Comparison of ENCODE assay signal across 24 cellular contexts in the genomic region with DNA sequence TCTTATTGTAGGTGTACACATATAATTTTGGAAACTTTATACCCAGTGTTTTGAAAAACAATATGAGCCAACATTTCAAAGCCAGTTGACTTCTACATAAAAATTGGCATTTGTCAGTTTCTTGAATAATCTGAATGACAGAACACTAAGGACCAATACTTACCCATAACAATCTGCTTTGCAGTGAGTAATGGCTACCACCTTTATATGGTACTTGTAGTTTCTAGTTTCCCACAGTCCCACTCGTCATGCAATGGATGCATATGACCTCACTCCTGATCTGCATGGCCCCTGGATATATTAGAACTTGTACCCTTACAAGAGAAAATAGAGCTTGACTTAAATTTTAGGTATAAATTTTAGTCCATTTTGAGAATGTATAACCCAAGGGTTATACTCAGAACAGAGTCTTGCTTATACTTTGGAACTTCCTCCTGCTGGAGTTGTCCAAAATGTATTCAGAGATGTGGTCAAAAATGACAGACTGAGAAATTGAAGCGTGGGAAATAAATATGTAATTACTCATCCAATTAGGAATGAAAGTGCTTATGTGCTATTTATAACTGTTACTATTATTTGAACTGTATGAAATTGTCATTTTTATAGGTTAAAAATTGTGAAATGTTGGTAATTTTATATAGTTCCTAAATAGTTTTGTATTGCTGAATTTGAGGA. TPM values are rescaled to one million over a fixed set of nuclear protein-coding genes. Genes with fewer than 3 reads are reported as not detected.
DNase-seq lines count a peak whose midpoint lies in the region; ATAC-seq, FAIRE-seq and TF ChIP-seq lines count a peak whose summit lies in the region.
"Had no signal": no experiment of that assay in that cellular context is flagged by ENCODE, and none has a peak within 500 bp of the region (broad histone marks: within the 10 kb centered on the region; RNA-seq: fewer than 3 reads in every experiment).

No MANE protein-coding gene starts in this region.

- dilution Hi-C loops in endothelial cell of umbilical vein (cut with MboI; ENCODE audit: extremely low pct_ligation_motif_present, low sequenced_read_pairs) = no loop called here

- peaks cover 19% of the 10 kb centered on the region for H3K36me3 Mint-ChIP-seq in progenitor cell of endocrine pancreas (ENCODE audit: insufficient read depth)
- H3K36me3 Mint-ChIP-seq: stimulated activated effector memory CD8-positive, alpha-beta T cell treated with anti-CD3 and anti-CD28 coated beads, Interleukin-12 subunit alpha, Interleukin-12 subunit beta, amount 100 ng/mL, for 72 hours had no signal

- no peak overlapping the region for H3K9ac ChIP-seq in endothelial cell of umbilical vein (replicated peaks; ENCODE audit: extremely low read depth, insufficient read depth, low read length)

- H3K4me2 ChIP-seq in endothelial cell of umbilical vein (ENCODE audit: insufficient read depth, low read length) = peak overlapping the region; percentile 49

- ATAC-seq in aorta (ENCODE audit: low FRiP score) = no peak
- ATAC-seq: stimulated activated effector memory CD8-positive, alpha-beta T cell treated with anti-CD3 and anti-CD28 coated beads, Interleukin-12 subunit alpha, Interleukin-12 subunit beta, amount 100 ng/mL, for 72 hours had no signal

- H3K36me3 ChIP-seq in cardiac muscle cell (no peaks in the 10 kb centered on the region), endothelial cell of umbilical vein (ENCODE audit: control insufficient read depth in 2 of 2, extremely low read depth in 1 of 2, insufficient read depth in 2 of 2, low read length in 2 of 2) (no peaks in the 10 kb centered on the region), aorta (ENCODE audit: control insufficient read depth in 1 of 2, insufficient read depth in 2 of 2, low read length in 1 of 2) (no peaks in the 10 kb centered on the region)
- H3K36me3 ChIP-seq: left lung, WERI-Rb-1 had no signal

- peak overlapping the region; percentile 78 for H3K27ac Mint-ChIP-seq in progenitor cell of endocrine pancreas
- H3K27ac Mint-ChIP-seq: IgD-negative memory B cell; stimulated activated effector memory CD8-positive, alpha-beta T cell treated with anti-CD3 and anti-CD28 coated beads, Interleukin-12 subunit alpha, Interleukin-12 subunit beta, amount 100 ng/mL, for 72 hours; T-helper 1 cell treated with Interleukin-12 subunit alpha and Interleukin-12 subunit beta and Interleukin-4 antibody, amounts not matched to agents 30 μg/mL and 1 μg/mL, for 36 hours had no signal

- POLR2A ChIA-PET in endothelial cell of umbilical vein (lab: Charles Lee) = no interaction called here

- no peaks in the 10 kb centered on the region for H3K9me1 ChIP-seq in endothelial cell of umbilical vein (replicated peaks; ENCODE audit: control insufficient read depth, extremely low read depth, insufficient read depth, low read length)

- H3K4me3 ChIP-seq in cardiac muscle cell (no peak overlapping the region), endothelial cell of umbilical vein (replicated peaks in 1 of 3; ENCODE audit: insufficient read depth in 1 of 3, low read depth in 1 of 3, low read length in 3 of 3) (no peak overlapping the region), aorta (ENCODE audit: low read length in 2 of 2) (no peak overlapping the region)
- H3K4me3 ChIP-seq: A549, left lung, mucosa of descending colon, testis had no signal

- 67% methylated on average over 2 of the region's 2 CpGs for WGBS in aorta, 2 donors

- no peak for TF ChIP-seq CTCF in cardiac muscle cell (IDR thresholded peaks at IDR 0.05; ENCODE audit: low read depth, low read length)
- TF ChIP-seq CTCF in endothelial cell of umbilical vein (IDR thresholded peaks at IDR 0.05; ENCODE audit: extremely low read depth in 1 of 2, insufficient read depth in 1 of 2, low read depth in 1 of 2, low read length in 2 of 2) = no peak
- no peak for TF ChIP-seq CTCF in progenitor cell of endocrine pancreas (IDR thresholded peaks at IDR 0.05; ENCODE audit: unreplicated experiment)

- DNase-seq in cardiac muscle cell (ENCODE audit: low read depth in 1 of 2, low spot score in 1 of 2) (peak in 1 of 2 donors; percentile 32), cardiac septum (ENCODE audit: low spot score) (no peak), RPMI7951 (ENCODE audit: low read depth) (peak; percentile 28), endothelial cell of umbilical vein (ENCODE audit: low read depth, low spot score) (no peak), progenitor cell of endocrine pancreas (ENCODE audit: low spot score, unreplicated experiment) (no peak), aorta (no peak), SK-N-DZ (ENCODE audit: low spot score) (no peak)
- DNase-seq in activated CD4-positive, CD25-positive, alpha-beta regulatory T cell treated with anti-CD3 and anti-CD28 coated beads, Interleukin-2, amount 50 U/mL, for 72 hours = no peak
- DNase-seq: activated CD4-positive, alpha-beta T cell treated with anti-CD3 and anti-CD28 coated beads, Interleukin-2, amount 50 U/mL, for 4 hours; activated naive CD4-positive, alpha-beta T cell treated with Interleukin-2 at 50 U/mL for 16 hours; activated T-cell treated with anti-CD3 and anti-CD28 coated beads, Interleukin-2, amount 50 U/mL, for 1 hour; DMS 273 treated with DMSO at 0.1 percent for 48 hours; left lung; mucosa of descending colon; NCI-H1048; NCI-H2081 treated with DMSO at 0.1 percent for 48 hours; NCI-H510A; testis; WERI-Rb-1 had no signal

- H3K79me2 ChIP-seq in endothelial cell of umbilical vein (ENCODE audit: control insufficient read depth, insufficient read depth, low read length) = no peaks in the 10 kb centered on the region

- H3K4me1 ChIP-seq in cardiac muscle cell (ENCODE audit: low read depth) (peaks cover 56% of the 10 kb centered on the region), endothelial cell of umbilical vein (ENCODE audit: control insufficient read depth, extremely low read depth, insufficient read depth, low read length) (peaks cover 16% of the 10 kb centered on the region), aorta (ENCODE audit: control insufficient read depth in 1 of 2, insufficient read depth in 2 of 2, low read length in 2 of 2) (no peaks in the 10 kb centered on the region)
- H3K4me1 ChIP-seq: left lung, testis had no signal

- peak overlapping the region; percentile 1 for H3K4me3 Mint-ChIP-seq in progenitor cell of endocrine pancreas (ENCODE audit: low read depth)
- H3K4me3 Mint-ChIP-seq: IgD-negative memory B cell; stimulated activated effector memory CD8-positive, alpha-beta T cell treated with anti-CD3 and anti-CD28 coated beads, Interleukin-12 subunit alpha, Interleukin-12 subunit beta, amount 100 ng/mL, for 72 hours; T-helper 1 cell treated with Interleukin-12 subunit alpha and Interleukin-12 subunit beta and Interleukin-4 antibody, amounts not matched to agents 30 μg/mL and 1 μg/mL, for 36 hours had no signal

- CTCF ChIA-PET in endothelial cell of umbilical vein (lab: Charles Lee) = no interaction called here

- peaks cover 2% of the 10 kb centered on the region for H3K27me3 Mint-ChIP-seq in progenitor cell of endocrine pancreas
- H3K27me3 Mint-ChIP-seq: IgD-negative memory B cell had no signal

- no TSS peak for BruUV-seq in endothelial cell of umbilical vein (replicated peaks; lab: Mats Ljungman, UMichigan)

- peaks cover 5% of the 10 kb centered on the region for H4K20me1 ChIP-seq in endothelial cell of umbilical vein (replicated peaks; ENCODE audit: control insufficient read depth, extremely low read depth, insufficient read depth, low read length)

- H3K4me1 Mint-ChIP-seq in progenitor cell of endocrine pancreas (ENCODE audit: low read depth) = peaks cover 42% of the 10 kb centered on the region

- intact Hi-C loops in cardiac septum (cut with DNase I) = loop anchor here (5.0 kb wide), 1 partner anchor 306 kb away; no protein-coding TSS in a partner anchor
- intact Hi-C loops in endothelial cell of umbilical vein (cut with micrococcal nuclease) = loop anchor here (1.0 to 10.0 kb wide), 3 partner anchors 19 to 376 kb away; a partner anchor contains a TSS
- intact Hi-C loops in aorta (cut with DNase I) = no loop called here

- H3K27me3 ChIP-seq in cardiac muscle cell (no peaks in the 10 kb centered on the region), endothelial cell of umbilical vein (ENCODE audit: control insufficient read depth in 2 of 2, insufficient read depth in 2 of 2, low read length in 2 of 2) (peaks cover 15 to 31% of the 10 kb centered on the region in 2 experiments), aorta (ENCODE audit: control insufficient read depth in 1 of 2, insufficient read depth in 2 of 2, low read length in 1 of 2) (no peaks in the 10 kb centered on the region)
- H3K27me3 ChIP-seq: left lung, testis had no signal

- peak overlapping the region; percentile 51 for H3K27ac ChIP-seq in cardiac muscle cell
- no peak overlapping the region for H3K27ac ChIP-seq in endothelial cell of umbilical vein (ENCODE audit: insufficient read depth, low read depth, low read length)
- H3K27ac ChIP-seq in aorta (ENCODE audit: low read depth in 1 of 2, low read length in 2 of 2) = no peak overlapping the region
- H3K27ac ChIP-seq: HL-60, left lung, testis, WERI-Rb-1 had no signal

- FAIRE-seq in endothelial cell of umbilical vein (lab: Jason Lieb, UNC) = no peak
- FAIRE-seq: A549 had no signal

- no peak overlapping the region for H2AFZ ChIP-seq in endothelial cell of umbilical vein (ENCODE audit: low read depth, low read length)

- peaks cover 19% of the 10 kb centered on the region for H3K9me3 Mint-ChIP-seq in progenitor cell of endocrine pancreas (ENCODE audit: low read depth)

- TF ChIP-seq POLR2A in endothelial cell of umbilical vein (IDR thresholded peaks at IDR 0.05; ENCODE audit: low read depth, low read length) = no peak

- H3K9me3 ChIP-seq in cardiac muscle cell (ENCODE audit: low read depth) (no peaks in the 10 kb centered on the region), endothelial cell of umbilical vein (replicated peaks; ENCODE audit: control insufficient read depth, insufficient read depth, low read length) (no peaks in the 10 kb centered on the region), aorta (ENCODE audit: control insufficient read depth, low read length) (no peaks in the 10 kb centered on the region)
- H3K9me3 ChIP-seq: testis had no signal

RNA-seq across cellular contexts. Expression of a gene that starts 19.4 kb away (rescaled TPM):
- total RNA-seq in cardiac muscle cell = 9.7 and 10.1 TPM in 2 replicates
- polyA plus RNA-seq in cardiac muscle cell = 19.2 and 19.7 TPM in 2 replicates
- total RNA-seq in cardiac septum = 28.8 TPM
- total RNA-seq in RPMI7951 (2014; rRNA removed; shearing (Covaris generic)) = 20.8 and 30.9 TPM in 2 replicates
- total RNA-seq in endothelial cell of umbilical vein = 7.6 and 7.7 TPM in 2 replicates
- polyA plus RNA-seq in endothelial cell of umbilical vein = 0.94 and 1.3 TPM in 2 replicates
- 2.5 TPM in 2 replicates for polyA plus RNA-seq in endothelial cell of umbilical vein (2011; cell fraction: cytosol; rRNA removed)
- polyA plus RNA-seq in endothelial cell of umbilical vein (2011; cell fraction: nucleus; rRNA removed) = 1.8 and 2.6 TPM in 2 replicates
- polyA plus RNA-seq in endothelial cell of umbilical vein (2012) = 5.6 and 10.5 TPM in 2 replicates
- polyA minus RNA-seq in endothelial cell of umbilical vein = 1.0 and 1.6 TPM in 2 replicates
- not detected for polyA minus RNA-seq in endothelial cell of umbilical vein (2011; cell fraction: cytosol; rRNA and poly(A)+ RNA removed)
- polyA minus RNA-seq in endothelial cell of umbilical vein (2011; cell fraction: nucleus; rRNA and poly(A)+ RNA removed) = 7.3 and 8.5 TPM in 2 replicates
- total RNA-seq in progenitor cell of endocrine pancreas = 12.9 and 13.1 TPM in 2 replicates
- total RNA-seq in aorta = 10 to 100 TPM in 1 of 2 donors, 1 to 10 TPM in 1; 9.9 to 10.7 TPM
- 10 to 100 TPM; 12.8 to 19.0 TPM for polyA plus RNA-seq in aorta
- 26.7 and 31.3 TPM in 2 replicates for polyA plus RNA-seq in SK-N-DZ (2014; cell fraction: cytosol; rRNA removed)
- 14.2 and 28.0 TPM in 2 replicates for polyA plus RNA-seq in SK-N-DZ (2014; cell fraction: nucleus; rRNA removed)

RNA-seq across cellular contexts. Expression of a gene that starts 19.6 kb away (rescaled TPM):
- total RNA-seq in cardiac muscle cell (55.8 and 66.7 TPM in 2 replicates), cardiac septum (48.5 TPM), endothelial cell of umbilical vein (64.4 and 69.4 TPM in 2 replicates), progenitor cell of endocrine pancreas (150 and 152 TPM in 2 replicates), aorta (10 to 100 TPM; 77.4 to 80.9 TPM)
- polyA plus RNA-seq in cardiac muscle cell (105 and 143 TPM in 2 replicates), endothelial cell of umbilical vein (13.6 and 20.2 TPM in 2 replicates), aorta (10 to 100 TPM; 53.5 to 62.7 TPM)
- 117 and 145 TPM in 2 replicates for total RNA-seq in RPMI7951 (2014; rRNA removed; shearing (Covaris generic))
- polyA plus RNA-seq in endothelial cell of umbilical vein (2011; cell fraction: cytosol; rRNA removed) = 21.5 and 23.4 TPM in 2 replicates
- 8.9 and 16.7 TPM in 2 replicates for polyA plus RNA-seq in endothelial cell of umbilical vein (2011; cell fraction: nucleus; rRNA removed)
- polyA plus RNA-seq in endothelial cell of umbilical vein (2012) = 47.1 and 81.3 TPM in 2 replicates
- polyA minus RNA-seq in endothelial cell of umbilical vein = 20.7 and 22.0 TPM in 2 replicates
- 12.9 TPM for polyA minus RNA-seq in endothelial cell of umbilical vein (2011; cell fraction: cytosol; rRNA and poly(A)+ RNA removed)
- polyA minus RNA-seq in endothelial cell of umbilical vein (2011; cell fraction: nucleus; rRNA and poly(A)+ RNA removed) = 16.5 and 23.9 TPM in 2 replicates
- 101 and 109 TPM in 2 replicates for polyA plus RNA-seq in SK-N-DZ (2014; cell fraction: cytosol; rRNA removed)
- 48.5 and 58.8 TPM in 2 replicates for polyA plus RNA-seq in SK-N-DZ (2014; cell fraction: nucleus; rRNA removed)

Comparison
In these comparisons a context has a peak if more than half of its experiments do, and no peak if none do; other contexts are left out.
1. intact Hi-C loops: an anchor here in cardiac septum (5.0 kb wide) and endothelial cell of umbilical vein (1.0 to 10.0 kb wide); none called in aorta.